ENCODE assay signal across 22 cellular contexts in the genomic region with DNA sequence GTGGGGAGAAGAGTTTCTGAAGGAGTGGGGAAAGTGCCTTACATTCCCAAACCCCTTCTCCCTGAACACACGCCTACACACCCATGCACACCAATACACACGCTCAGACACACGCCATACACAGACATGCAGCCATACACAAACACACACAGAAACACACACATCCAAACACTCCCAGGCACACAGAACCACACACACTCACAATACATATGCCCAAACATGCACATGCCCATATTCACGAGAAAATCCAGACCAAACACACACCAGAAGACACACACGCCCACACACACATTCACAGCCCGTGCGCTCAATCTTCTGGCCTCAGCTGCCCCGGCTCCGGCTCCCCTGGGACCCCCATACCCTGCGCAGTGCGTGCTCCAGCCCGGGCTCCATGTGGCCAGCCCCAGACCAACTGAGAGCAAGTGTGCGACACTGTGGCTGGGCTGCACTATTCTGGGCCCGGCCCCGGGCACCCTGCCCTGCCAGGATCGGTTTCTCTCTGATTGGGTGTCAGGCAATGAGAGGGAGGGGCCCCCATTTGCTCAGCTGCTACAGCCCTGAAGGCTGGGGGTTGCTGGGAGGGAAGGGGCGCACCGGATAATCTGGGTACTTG. TPM values are rescaled to one million over a fixed set of nuclear protein-coding genes. Genes with fewer than 3 reads are reported as not detected.
DNase-seq lines count a peak whose midpoint lies in the region; ATAC-seq and TF ChIP-seq lines count a peak whose summit lies in the region.
"Had no signal": no experiment of that assay in that cellular context is flagged by ENCODE, and none has a peak within 500 bp of the region (broad histone marks: within the 10 kb centered on the region; RNA-seq: fewer than 3 reads in every experiment).

Gene PRKAG3, minus strand, starts transcription at position 426 of the 613 bp plus-strand sequence.

- H3K9ac ChIP-seq in GM23248 (no peak within 1 kb of the TSS), skeletal muscle tissue (ENCODE audit: low read depth in 1 of 3, low read length in 3 of 3) (peak within 1 kb of the TSS; percentile 81 to 98 (median 92))

- no peak within 1 kb of the TSS; the same call in 1 of the 2 replicates for H2AFZ ChIP-seq in GM23248

- H3K36me3 Mint-ChIP-seq in WTC11, result no peaks in the 10 kb centered on the region

- no peak within 1 kb of the TSS; the same call in 1 of the 2 replicates for H3K27ac Mint-ChIP-seq in WTC11
- H3K27ac Mint-ChIP-seq: activated T-helper 1 cell treated with anti-CD3 and anti-CD28 coated beads, Interleukin-12 subunit alpha, Interleukin-12 subunit beta, Interleukin-2, Interleukin-4 antibody, amounts not matched to agents 30 ng/mL and 10 ng/mL and 1 ng/mL, durations not matched to agents 14 hours and 24 hours and 36 hours; HFFc6 had no signal

- WGBS in GM23248 (ENCODE audit: low coverage in 1 of 2, low lambda C conversion rate in 2 of 2, missing lambda C conversion rate in 2 of 2), 2 experiments, result 41 to 42% methylated on average over 18 of the region's 18 CpGs

- no peaks in the 10 kb centered on the region for H3K9me2 ChIP-seq in GM23248 (ENCODE audit: insufficient read depth)

- POLR2A ChIA-PET in WTC11 (lab: Charles Lee), result no interaction called here

- peak; percentile 42; the same call in 1 of the 2 replicates for ATAC-seq in WTC11
- ATAC-seq in left ventricle myocardium superior, result peak; percentile 38

- H3K4me3 Mint-ChIP-seq in WTC11, result no peak within 1 kb of the TSS
- H3K4me3 Mint-ChIP-seq: activated T-helper 1 cell treated with anti-CD3 and anti-CD28 coated beads, Interleukin-12 subunit alpha, Interleukin-12 subunit beta, Interleukin-2, Interleukin-4 antibody, amounts not matched to agents 30 ng/mL and 10 ng/mL and 1 ng/mL, durations not matched to agents 14 hours and 24 hours and 36 hours; HFFc6 had no signal

- no peaks in the 10 kb centered on the region for H3K9me3 Mint-ChIP-seq in WTC11
- H3K9me3 Mint-ChIP-seq: activated T-helper 1 cell treated with anti-CD3 and anti-CD28 coated beads, Interleukin-12 subunit alpha, Interleukin-12 subunit beta, Interleukin-2, Interleukin-4 antibody, amounts not matched to agents 30 ng/mL and 10 ng/mL and 1 ng/mL, durations not matched to agents 14 hours and 24 hours and 36 hours; HFFc6 had no signal

- H3F3A ChIP-seq in GM23248 (ENCODE audit: insufficient read depth), result no peaks in the 10 kb centered on the region

- in situ Hi-C loops in GM23248 (cut with MboI), result no loop called here

- H3K4me3 ChIP-seq in GM23248 (no peak within 1 kb of the TSS), skeletal muscle tissue (ENCODE audit: low read length in 3 of 3) (peak within 1 kb of the TSS; percentile 86 to 97 (median 92))
- H3K4me3 ChIP-seq: cardiac muscle cell, MG63, SJSA1, smooth muscle cell, upper lobe of right lung had no signal

- H3K4me2 ChIP-seq in GM23248 (ENCODE audit: unreplicated experiment), result no peak within 1 kb of the TSS
- H3K4me2 ChIP-seq: smooth muscle cell had no signal

- no peak for TF ChIP-seq CTCF in WTC11 (IDR thresholded peaks at IDR 0.05)

- peak; percentile 17 for DNase-seq in GM23248
- DNase-seq in WTC11 (ENCODE audit: low spot score), result no peak
- peak; percentile 55 for DNase-seq in left ventricle myocardium superior
- DNase-seq in activated T-cell treated with anti-CD3 and anti-CD28 coated beads for 4 hours, result no peak
- no peak for DNase-seq in activated gamma-delta T cell (lab: John Stamatoyannopoulos, UW)
- no peak for DNase-seq in GM03348 (ENCODE audit: low spot score)
- DNase-seq in HuH-7 (ENCODE audit: low spot score), result no peak
- DNase-seq: activated CD8-positive, alpha-beta memory T cell treated with anti-CD3 and anti-CD28 coated beads for 24 hours; HFFc6; MG63; NCI-H187 treated with DMSO at 0.1 percent for 48 hours; NCI-H510A treated with DMSO at 0.1 percent for 48 hours; occipital lobe; upper lobe of right lung had no signal

- H3K27me3 ChIP-seq in GM23248 (replicated peaks; ENCODE audit: insufficient read depth) (peaks cover 13% of the 10 kb centered on the region; the same call in 1 of the 2 replicates), skeletal muscle tissue (ENCODE audit: control insufficient read depth in 3 of 3, insufficient read depth in 3 of 3, low read length in 3 of 3) (no peaks in the 10 kb centered on the region)
- H3K27me3 ChIP-seq: cardiac muscle cell, MG63, SJSA1, upper lobe of right lung had no signal

- CTCF ChIA-PET in WTC11 (lab: Charles Lee), result interaction anchor here (1.5 kb wide), 1 partner anchor 16 kb away, joined by 4 read pairs; no protein-coding TSS in a partner anchor

- no peaks in the 10 kb centered on the region for H3K79me2 ChIP-seq in GM23248 (ENCODE audit: insufficient read depth)

- H4K20me1 ChIP-seq in GM23248 (ENCODE audit: insufficient read depth), result no peaks in the 10 kb centered on the region

- H3K9me3 ChIP-seq in GM23248 (ENCODE audit: low read depth) (no peaks in the 10 kb centered on the region), skeletal muscle tissue (ENCODE audit: control insufficient read depth in 3 of 3, low read length in 3 of 3) (no peaks in the 10 kb centered on the region)
- H3K9me3 ChIP-seq: MG63, SJSA1, upper lobe of right lung had no signal

- no peak within 1 kb of the TSS for H3K27ac ChIP-seq in GM23248
- H3K27ac ChIP-seq in skeletal muscle tissue (ENCODE audit: low read depth, low read length), result peak within 1 kb of the TSS; percentile 85
- H3K27ac ChIP-seq: cardiac muscle cell, SJSA1, upper lobe of right lung had no signal

- H3K4me1 ChIP-seq in GM23248 (ENCODE audit: insufficient read depth), result peaks cover 10% of the 10 kb centered on the region; the same call in 1 of the 2 replicates
- H3K4me1 ChIP-seq in skeletal muscle tissue (ENCODE audit: control insufficient read depth in 3 of 3, insufficient read depth in 3 of 3, low read length in 3 of 3), result peaks cover 58 to 88% (median 65%) of the 10 kb centered on the region in 3 donors
- H3K4me1 ChIP-seq: upper lobe of right lung had no signal

- no peaks in the 10 kb centered on the region for H3K4me1 Mint-ChIP-seq in WTC11

- no peaks in the 10 kb centered on the region for H3K36me3 ChIP-seq in GM23248 (ENCODE audit: low read depth)
- H3K36me3 ChIP-seq in skeletal muscle tissue (ENCODE audit: control insufficient read depth in 3 of 3, insufficient read depth in 3 of 3, low read length in 3 of 3), result peaks cover 0 to 3% (median 2%) of the 10 kb centered on the region in 3 donors
- H3K36me3 ChIP-seq: cardiac muscle cell, MG63, SJSA1, upper lobe of right lung had no signal

- peaks cover 5% of the 10 kb centered on the region for H3K27me3 Mint-ChIP-seq in WTC11 (ENCODE audit: low read depth)

- intact Hi-C loops in left ventricle myocardium superior (cut with micrococcal nuclease), result no loop called here

TF ChIP-seq in WTC11, 78 proteins besides CTCF, POLR2A, EP300 and RAD21 (continues in another document):
- TF ChIP-seq ZNF219 (CRISPR knock-in tag; IDR thresholded peaks at IDR 0.05; ENCODE audit: borderline replicate concordance) (no peak), IRF1 (CRISPR knock-in tag; IDR thresholded peaks at IDR 0.05) (no peak), JUN (CRISPR knock-in tag; IDR thresholded peaks at IDR 0.05) (no peak), ARID4B (CRISPR knock-in tag; IDR thresholded peaks at IDR 0.05; ENCODE audit: borderline replicate concordance) (no peak), ETV6 (CRISPR knock-in tag; IDR thresholded peaks at IDR 0.05) (no peak)

RNA-seq across cellular contexts. Expression of gene PRKAG3, which starts in this region (rescaled TPM):
- total RNA-seq in GM23248 (2014; rRNA removed; shearing (Covaris generic)), result not detected in 2 replicates
- polyA plus RNA-seq in GM23248 (2016; fragmentation: Nextera tagmentation; extraction: Ambion mirVana), result not detected in 2 replicates
- not detected in 3 replicates for total RNA-seq in WTC11 (2021)
- 0.12 TPM for total RNA-seq in left ventricle myocardium superior
- 9.9 TPM for total RNA-seq in skeletal muscle tissue
- total RNA-seq: activated T-helper 1 cell treated with anti-CD3 and anti-CD28 coated beads, Interleukin-12 subunit alpha, Interleukin-12 subunit beta, Interleukin-2, Interleukin-4 antibody, amounts not matched to agents 30 ng/mL and 10 ng/mL and 1 ng/mL, durations not matched to agents 14 hours and 24 hours and 36 hours; cardiac muscle cell; Daoy; HFFc6; kidney epithelial cell; occipital lobe; SJSA1; smooth muscle cell; upper lobe of right lung had no signal
- polyA plus RNA-seq: fibroblast of lung, smooth muscle cell had no signal

Comparison
In these comparisons a context has a peak if more than half of its experiments do, and no peak if none do; other contexts are left out.
1. Peak in DNase-seq in GM23248; RNA of the gene not detected or under 1 TPM.
2. Peak in ATAC-seq in WTC11; RNA of the gene not detected or under 1 TPM.
3. Peak in DNase-seq and ATAC-seq in left ventricle myocardium superior; RNA of the gene not detected or under 1 TPM.